Comparison of ENCODE assay signal across 11 cellular contexts in genomic region chr10:32951111-32951510, GRCh38. TPM values are rescaled to one million over a fixed set of nuclear protein-coding genes. Genes with fewer than 3 reads are reported as not detected.
DNase-seq lines count a peak whose midpoint lies in the region; ATAC-seq and TF ChIP-seq lines count a peak whose summit lies in the region.
"Had no signal": no experiment of that assay in that cellular context is flagged by ENCODE, and none has a peak within 500 bp of the region (broad histone marks: within the 10 kb centered on the region; RNA-seq: fewer than 3 reads in every experiment).

No MANE protein-coding gene starts in this region.

- H3K9me3 Mint-ChIP-seq in activated T-cell treated with anti-CD3 and anti-CD28 coated beads, Interleukin-2, amount 50 U/mL, for 4 hours: no peaks in the 10 kb centered on the region
- no peaks in the 10 kb centered on the region for H3K9me3 Mint-ChIP-seq in stimulated activated memory B cell treated with anti-CD40 and anti-IgM and Interleukin-4, amounts not matched to agents 10 μg/mL and 1 μg/mL and 100 μg/mL, for 72 hours

- peak overlapping the region; percentile 50 for H3K4me3 Mint-ChIP-seq in activated T-cell treated with anti-CD3 and anti-CD28 coated beads, Interleukin-2, amount 50 U/mL, for 4 hours
- H3K4me3 Mint-ChIP-seq in stimulated activated memory B cell treated with anti-CD40 and anti-IgM and Interleukin-4, amounts not matched to agents 10 μg/mL and 1 μg/mL and 100 μg/mL, for 72 hours: no peak overlapping the region
- H3K4me3 Mint-ChIP-seq: activated naive CD8-positive, alpha-beta T cell treated with anti-CD3 and anti-CD28 coated beads, Interleukin-2, amount 10 ng/mL, durations not matched to agents 7 days and 5 days had no signal

- H3K27ac Mint-ChIP-seq in stimulated activated memory B cell treated with anti-CD40 and anti-IgM and Interleukin-4, amounts not matched to agents 10 μg/mL and 1 μg/mL and 100 μg/mL, for 72 hours: peak overlapping the region; percentile 8
- H3K27ac Mint-ChIP-seq: activated naive CD8-positive, alpha-beta T cell treated with anti-CD3 and anti-CD28 coated beads, Interleukin-2, amount 10 ng/mL, durations not matched to agents 7 days and 5 days had no signal

- ATAC-seq in activated T-cell treated with anti-CD3 and anti-CD28 coated beads, Interleukin-2, amount 50 U/mL, for 4 hours: no peak
- ATAC-seq in SK-N-SH treated with all-trans-retinoic acid at 6 μM for 48 hours (peak; percentile 11; the same call in 1 of the 3 replicates), HG02973 (IDR thresholded peaks at IDR 0.05; ENCODE audit: unreplicated experiment) (no peak)
- no peak for ATAC-seq in stimulated activated memory B cell treated with anti-CD40 and anti-IgM and Interleukin-4, amounts not matched to agents 10 μg/mL and 1 μg/mL and 100 μg/mL, for 72 hours

- H3K4me3 ChIP-seq in fibroblast of pulmonary artery (replicated peaks; ENCODE audit: low read depth, low read length): peak overlapping the region; percentile 6

- H3K36me3 Mint-ChIP-seq in activated T-cell treated with anti-CD3 and anti-CD28 coated beads, Interleukin-2, amount 50 U/mL, for 4 hours (ENCODE audit: insufficient read depth): peaks cover 3% of the 10 kb centered on the region
- no peaks in the 10 kb centered on the region for H3K36me3 Mint-ChIP-seq in stimulated activated memory B cell treated with anti-CD40 and anti-IgM and Interleukin-4, amounts not matched to agents 10 μg/mL and 1 μg/mL and 100 μg/mL, for 72 hours

- TF ChIP-seq CTCF in fibroblast of pulmonary artery (IDR thresholded peaks at IDR 0.05; ENCODE audit: low read length, missing control alignments): no peak

- H3K27me3 Mint-ChIP-seq in activated T-cell treated with anti-CD3 and anti-CD28 coated beads, Interleukin-2, amount 50 U/mL, for 4 hours (ENCODE audit: low read depth): no peaks in the 10 kb centered on the region
- H3K27me3 Mint-ChIP-seq in stimulated activated memory B cell treated with anti-CD40 and anti-IgM and Interleukin-4, amounts not matched to agents 10 μg/mL and 1 μg/mL and 100 μg/mL, for 72 hours: no peaks in the 10 kb centered on the region
- H3K27me3 Mint-ChIP-seq: activated naive CD8-positive, alpha-beta T cell treated with anti-CD3 and anti-CD28 coated beads, Interleukin-2, amount 10 ng/mL, durations not matched to agents 7 days and 5 days had no signal

- peaks cover 83% of the 10 kb centered on the region for H3K4me1 Mint-ChIP-seq in activated T-cell treated with anti-CD3 and anti-CD28 coated beads, Interleukin-2, amount 50 U/mL, for 4 hours (ENCODE audit: low read depth)
- H3K4me1 Mint-ChIP-seq in stimulated activated memory B cell treated with anti-CD40 and anti-IgM and Interleukin-4, amounts not matched to agents 10 μg/mL and 1 μg/mL and 100 μg/mL, for 72 hours: peaks cover 78% of the 10 kb centered on the region

- DNase-seq in activated T-cell treated with anti-CD3 and anti-CD28 coated beads, Interleukin-2, amount 50 U/mL, for 4 hours: no peak
- no peak for DNase-seq in activated T-cell treated with anti-CD3 and anti-CD28 coated beads for 4 hours
- no peak for DNase-seq in fibroblast of pulmonary artery (ENCODE audit: low read depth)
- DNase-seq in stimulated activated CD4-positive, alpha-beta T cell treated with anti-CD3 and anti-CD28 coated beads, Interleukin-4, amount 100 ng/mL, for 24 hours: no peak
- no peak for DNase-seq in NCI-H1694 (lab: John Stamatoyannopoulos, UW)
- DNase-seq: activated naive CD8-positive, alpha-beta T cell treated with anti-CD3 and anti-CD28 coated beads, Interleukin-2, amount 10 ng/mL, durations not matched to agents 7 days and 5 days; AML-193; NCI-H1092 treated with DMSO at 0.1 percent for 48 hours had no signal

TF ChIP-seq in SK-N-SH treated with all-trans-retinoic acid at 6 μM for 48 hours, 23 proteins besides CTCF, POLR2A, EP300 and RAD21:
- TF ChIP-seq CREB5 (CRISPR knock-in tag; IDR thresholded peaks at IDR 0.05; ENCODE audit: low read depth) (no peak), ZFP30 (CRISPR knock-in tag; IDR thresholded peaks at IDR 0.05) (no peak), PPARA (CRISPR knock-in tag; IDR thresholded peaks at IDR 0.05; ENCODE audit: borderline replicate concordance) (no peak), ISL1 (CRISPR knock-in tag; IDR thresholded peaks at IDR 0.05) (no peak), TCF4 (CRISPR knock-in tag; IDR thresholded peaks at IDR 0.05; ENCODE audit: borderline replicate concordance) (no peak), OSR1 (CRISPR knock-in tag; IDR thresholded peaks at IDR 0.05) (no peak), ZNF70 (CRISPR knock-in tag; IDR thresholded peaks at IDR 0.05) (no peak), ZC3H10 (CRISPR knock-in tag; IDR thresholded peaks at IDR 0.05) (no peak), BACH2 (CRISPR knock-in tag; IDR thresholded peaks at IDR 0.05; ENCODE audit: borderline replicate concordance) (no peak), GLIS3 (CRISPR knock-in tag; IDR thresholded peaks at IDR 0.05) (no peak)
- TF ChIP-seq, protein P1, sequence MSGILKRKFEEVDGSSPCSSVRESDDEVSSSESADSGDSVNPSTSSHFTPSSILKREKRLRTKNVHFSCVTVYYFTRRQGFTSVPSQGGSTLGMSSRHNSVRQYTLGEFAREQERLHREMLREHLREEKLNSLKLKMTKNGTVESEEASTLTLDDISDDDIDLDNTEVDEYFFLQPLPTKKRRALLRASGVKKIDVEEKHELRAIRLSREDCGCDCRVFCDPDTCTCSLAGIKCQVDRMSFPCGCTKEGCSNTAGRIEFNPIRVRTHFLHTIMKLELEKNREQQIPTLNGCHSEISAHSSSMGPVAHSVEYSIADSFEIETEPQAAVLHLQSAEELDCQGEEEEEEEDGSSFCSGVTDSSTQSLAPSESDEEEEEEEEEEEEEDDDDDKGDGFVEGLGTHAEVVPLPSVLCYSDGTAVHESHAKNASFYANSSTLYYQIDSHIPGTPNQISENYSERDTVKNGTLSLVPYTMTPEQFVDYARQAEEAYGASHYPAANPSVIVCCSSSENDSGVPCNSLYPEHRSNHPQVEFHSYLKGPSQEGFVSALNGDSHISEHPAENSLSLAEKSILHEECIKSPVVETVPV (CRISPR knock-in tag; IDR thresholded peaks at IDR 0.05): no peak

RNA-seq across cellular contexts. Expression of gene ITGB1, which starts 6.9 kb away (rescaled TPM):
- total RNA-seq in activated T-cell treated with anti-CD3 and anti-CD28 coated beads, Interleukin-2, amount 50 U/mL, for 4 hours: 10 to 100 TPM; 53.7 to 90.6 (median 58.6) TPM
